7 cellular contexts compared by ENCODE assay signal in genomic region chr19:18416778-18417249, GRCh38. TPM values are rescaled to one million over a fixed set of nuclear protein-coding genes. Genes with fewer than 3 reads are reported as not detected.
DNase-seq lines count a peak whose midpoint lies in the region; ATAC-seq, FAIRE-seq and TF ChIP-seq lines count a peak whose summit lies in the region.

No MANE protein-coding gene starts in this region.

- POLR2A ChIA-PET in WTC11 (lab: Charles Lee) = interaction anchor here (0.6 to 1.8 kb wide), 6 partner anchors 18 to 184 kb away, joined by 3 to 13 read pairs (median 4); partner anchors contain the start of genes JUND and UBA52

- intact Hi-C loops in dendritic cell treated with granulocyte-macrophage colony-stimulating factor and Interleukin-4, amounts not matched to agents 40 ng/mL and 50 ng/mL, for 4 days (cut with micrococcal nuclease) = loop anchor here (5.0 kb wide), 2 partner anchors 135 to 215 kb away; partner anchors contain the start of genes JUND and RAB3A
- intact Hi-C loops in left colon (cut with DNase I, micrococcal nuclease) = loop anchor here in 1 of 2 donors (10.0 kb wide), 1 partner anchor 62 kb away; no protein-coding TSS in a partner anchor

- peaks cover 27% of the 10 kb centered on the region for H3K4me1 Mint-ChIP-seq in WTC11
- H3K4me1 Mint-ChIP-seq in dendritic cell treated with granulocyte-macrophage colony-stimulating factor and Interleukin-4, amounts not matched to agents 40 ng/mL and 50 ng/mL, for 4 days (ENCODE audit: low read depth) = peaks cover 70% of the 10 kb centered on the region

- no peak for TF ChIP-seq POLR2A in GM12891 (IDR thresholded peaks at IDR 0.05; ENCODE audit: low read depth, low read length)

- FAIRE-seq in GM12891 (lab: Jason Lieb, UNC) = peak; percentile 98

- DNase-seq in GM12891 (ENCODE audit: insufficient read length, low spot score) (no peak), NCI-H2196 treated with DMSO at 0.1 percent for 48 hours (lab: John Stamatoyannopoulos, UW; ENCODE audit: unreplicated experiment) (peak; percentile 95), WTC11 (ENCODE audit: low spot score) (peak; percentile 88), left colon (peak; percentile 84 to 85), GM19240 (ENCODE audit: insufficient read length, low spot score) (no peak)
- DNase-seq in stimulated activated CD4-positive, alpha-beta T cell treated with anti-CD3 and anti-CD28 coated beads, Interleukin-2, amount 100 ng/mL, for 4 hours (ENCODE audit: low read depth) = peak; percentile 57

- peak overlapping the region; percentile 79; the same call in 1 of the 2 replicates for H3K27ac Mint-ChIP-seq in WTC11
- H3K27ac Mint-ChIP-seq in dendritic cell treated with granulocyte-macrophage colony-stimulating factor and Interleukin-4, amounts not matched to agents 40 ng/mL and 50 ng/mL, for 4 days = peak overlapping the region; percentile 95

- peaks cover 36% of the 10 kb centered on the region for H3K27me3 Mint-ChIP-seq in WTC11 (ENCODE audit: low read depth)
- peaks cover 10% of the 10 kb centered on the region for H3K27me3 Mint-ChIP-seq in dendritic cell treated with granulocyte-macrophage colony-stimulating factor and Interleukin-4, amounts not matched to agents 40 ng/mL and 50 ng/mL, for 4 days

- TF ChIP-seq CTCF in WTC11 (IDR thresholded peaks at IDR 0.05) = no peak

- CTCF ChIA-PET in WTC11 (lab: Charles Lee) = interaction anchor here (0.6 to 9.7 kb wide), 21 partner anchors 12 to 304 kb away, joined by 3 to 94 read pairs (median 4); partner anchors contain the start of genes GDF15 and PGPEP1

- no peaks in the 10 kb centered on the region for H3K36me3 Mint-ChIP-seq in WTC11
- peaks cover 11% of the 10 kb centered on the region for H3K36me3 Mint-ChIP-seq in dendritic cell treated with granulocyte-macrophage colony-stimulating factor and Interleukin-4, amounts not matched to agents 40 ng/mL and 50 ng/mL, for 4 days (ENCODE audit: low read depth)

- no peaks in the 10 kb centered on the region for H3K9me3 Mint-ChIP-seq in WTC11
- no peaks in the 10 kb centered on the region for H3K9me3 Mint-ChIP-seq in dendritic cell treated with granulocyte-macrophage colony-stimulating factor and Interleukin-4, amounts not matched to agents 40 ng/mL and 50 ng/mL, for 4 days

- peak overlapping the region; percentile 80 for H3K4me3 Mint-ChIP-seq in WTC11
- H3K4me3 Mint-ChIP-seq in dendritic cell treated with granulocyte-macrophage colony-stimulating factor and Interleukin-4, amounts not matched to agents 40 ng/mL and 50 ng/mL, for 4 days = peak overlapping the region; percentile 65

- peak; percentile 47 for ATAC-seq in WTC11
- peak; percentile 30 for ATAC-seq in left colon

TF ChIP-seq in GM12891, 5 proteins besides CTCF, POLR2A, EP300 and RAD21:
- no peak for TF ChIP-seq POLR2AphosphoS5 (IDR thresholded peaks at IDR 0.05; ENCODE audit: low read depth, low read length)
- no peak for TF ChIP-seq TAF1 (IDR thresholded peaks at IDR 0.05; ENCODE audit: low read depth, low read length)
- TF ChIP-seq PAX5 (IDR thresholded peaks at IDR 0.05; ENCODE audit: insufficient read depth, low read length, severe bottlenecking) = no peak
- no peak for TF ChIP-seq POU2F2 (IDR thresholded peaks at IDR 0.05; ENCODE audit: low read depth, low read length)
- no peak for TF ChIP-seq SPI1 (IDR thresholded peaks at IDR 0.05; ENCODE audit: low read depth, low read length)

TF ChIP-seq in WTC11, 78 proteins besides CTCF, POLR2A, EP300 and RAD21:
- TF ChIP-seq SP1 (CRISPR knock-in tag; conservative IDR thresholded peaks at IDR 0.05) (0 out of 2 replicates have a peak, but pooled peaks have one; percentile 9), TP53 (CRISPR knock-in tag; IDR thresholded peaks at IDR 0.05) (0 out of 2 replicates have a peak, but pooled peaks have one; percentile 50), ARID4B (CRISPR knock-in tag; IDR thresholded peaks at IDR 0.05; ENCODE audit: borderline replicate concordance) (peak; percentile 21; the same call in 1 of the 2 replicates), MAX (CRISPR knock-in tag; IDR thresholded peaks at IDR 0.05) (0 out of 2 replicates have a peak, but pooled peaks have one; percentile 62), IRF1 (CRISPR knock-in tag; IDR thresholded peaks at IDR 0.05) (no peak)

RNA-seq across cellular contexts. Expression of gene SSBP4, which starts 2.4 kb away (rescaled TPM):
- 60.3 TPM for polyA plus RNA-seq in GM12891 (2012; ENCODE audit: low read depth, missing spikeins)
- total RNA-seq in WTC11 (2021) (44.5 to 51.2 TPM (median 47.4 TPM) in 3 replicates), left colon (10 to 100 TPM; 37.4 to 50.7 TPM)

RNA-seq across cellular contexts. Expression of gene LRRC25, which starts 19.4 kb away (rescaled TPM):
- polyA plus RNA-seq in GM12891 (2012; ENCODE audit: low read depth, missing spikeins) = 2.0 TPM
- total RNA-seq in WTC11 (2021) (0.07 to 0.31 TPM (median 0.18 TPM) in 3 replicates), left colon (1 to 10 TPM in 1 of 2 donors, under 1 TPM in 1; 0.79 to 5.1 TPM)

RNA-seq across cellular contexts. Expression of gene ISYNA1, which starts 21.1 kb away (rescaled TPM):
- polyA plus RNA-seq in GM12891 (2012; ENCODE audit: low read depth, missing spikeins) = 14.3 TPM
- total RNA-seq in WTC11 (2021) (236 to 310 TPM (median 307 TPM) in 3 replicates), left colon (10 to 100 TPM; 14.1 to 15.1 TPM)

RNA-seq across cellular contexts. Expression of gene GDF15, which starts 30.9 kb away (rescaled TPM):
- 4.9 TPM for polyA plus RNA-seq in GM12891 (2012; ENCODE audit: low read depth, missing spikeins)
- total RNA-seq in WTC11 (2021) = 18.3 to 27.3 TPM (median 19.1 TPM) in 3 replicates
- 10 to 100 TPM; 32.2 to 87.6 TPM for total RNA-seq in left colon

Comparison
In these comparisons a context has a peak if more than half of its experiments do, and no peak if none do; other contexts are left out.
1. DNase-seq: peak in NCI-H2196 treated with DMSO at 0.1 percent for 48 hours (single experiment), WTC11 (single experiment), left colon (2 of 2) and stimulated activated CD4-positive, alpha-beta T cell treated with anti-CD3 and anti-CD28 coated beads, Interleukin-2, amount 100 ng/mL, for 4 hours (single experiment); none in GM12891 (single experiment) and GM19240 (single experiment).
2. RNA of gene ISYNA1, which starts 21.1 kb away (total RNA-seq): 236 to 310 TPM in WTC11; 14.1 to 15.1 TPM in left colon; every median in the first group is over 10 times any median in the second.